ENCODE assay signal across 23 cellular contexts in the genomic region with DNA sequence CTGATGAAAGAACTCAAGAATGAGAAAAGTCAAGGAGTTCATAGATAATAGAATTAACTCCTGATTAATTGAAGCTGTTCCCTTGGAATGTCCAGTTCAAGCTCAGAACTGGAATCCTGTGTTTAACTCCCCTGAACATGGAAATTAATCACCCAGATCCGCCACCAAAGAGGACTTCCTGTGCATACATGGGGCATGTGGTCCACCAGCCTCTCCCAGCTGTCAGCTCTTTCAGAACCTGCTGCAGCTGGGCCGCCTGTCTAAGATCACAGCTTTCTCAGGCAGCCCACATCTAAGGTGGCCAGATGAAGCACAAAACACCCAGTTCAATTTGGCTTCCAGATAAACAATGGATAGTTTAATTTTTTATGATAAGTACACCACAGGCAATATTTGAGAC.
"Had no signal": no experiment of that assay in that cellular context is flagged by ENCODE, and none has a peak within 500 bp of the region (broad histone marks: within the 10 kb centered on the region; RNA-seq: fewer than 3 reads in every experiment).

No MANE protein-coding gene starts in this region.

- H3K27me3 Mint-ChIP-seq: activated CD4-positive, alpha-beta T cell treated with anti-CD3 and anti-CD28 coated beads, Interleukin-2, amount 10 ng/mL, durations not matched to agents 24 days and 14 days; activated CD8-positive, alpha-beta T cell treated with anti-CD3 and anti-CD28 coated beads for 36 hours; activated naive CD4-positive, alpha-beta T cell treated with anti-CD3 and anti-CD28 coated beads, Interleukin-2, amount 10 ng/mL, durations not matched to agents 7 days and 5 days; activated naive CD8-positive, alpha-beta T cell treated with anti-CD3 and anti-CD28 coated beads, Interleukin-2, amount 50 U/mL, for 24 hours; T-helper 17 cell had no signal

- H3K27ac Mint-ChIP-seq: activated CD4-positive, alpha-beta T cell treated with anti-CD3 and anti-CD28 coated beads, Interleukin-2, amount 10 ng/mL, durations not matched to agents 24 days and 14 days; activated CD8-positive, alpha-beta memory T cell treated with anti-CD3 and anti-CD28 coated beads, Interleukin-2, amount 10 ng/mL, durations not matched to agents 7 days and 5 days; activated CD8-positive, alpha-beta T cell treated with anti-CD3 and anti-CD28 coated beads for 36 hours; activated naive CD4-positive, alpha-beta T cell treated with anti-CD3 and anti-CD28 coated beads, Interleukin-2, amount 10 ng/mL, durations not matched to agents 7 days and 5 days; activated naive CD8-positive, alpha-beta T cell treated with anti-CD3 and anti-CD28 coated beads, Interleukin-2, amount 50 U/mL, for 24 hours; naive thymus-derived CD4-positive, alpha-beta T cell; T-helper 17 cell had no signal

- H3K36me3 ChIP-seq: heart right ventricle, spleen, upper lobe of left lung had no signal

- DNase-seq: activated CD4-positive, alpha-beta T cell treated with anti-CD3 and anti-CD28 coated beads, Interleukin-2, amount 10 ng/mL, durations not matched to agents 24 days and 14 days; activated CD8-positive, alpha-beta memory T cell treated with anti-CD3 and anti-CD28 coated beads, Interleukin-2, amount 10 ng/mL, durations not matched to agents 7 days and 5 days; activated CD8-positive, alpha-beta T cell treated with anti-CD3 and anti-CD28 coated beads for 36 hours; activated effector memory CD4-positive, alpha-beta T cell treated with anti-CD3 and anti-CD28 coated beads, Interleukin-2, amount 50 U/mL, for 16 hours; activated naive CD4-positive, alpha-beta T cell treated with anti-CD3 and anti-CD28 coated beads, Interleukin-2, amount 10 ng/mL, durations not matched to agents 7 days and 5 days; activated naive CD8-positive, alpha-beta T cell treated with anti-CD3 and anti-CD28 coated beads, Interleukin-2, amount 50 U/mL, for 24 hours; activated T-cell treated with anti-CD3 and anti-CD28 coated beads for 4 hours; cerebellar nuclear complex; foreskin fibroblast; heart right ventricle; islet precursor cell; left cardiac atrium; mesendoderm; naive thymus-derived CD4-positive, alpha-beta T cell; occipital lobe; spleen; stimulated activated CD4-positive, alpha-beta T cell treated with anti-CD3 and anti-CD28 coated beads, Interleukin-4, amount 100 ng/mL, for 24 hours; stimulated activated naive CD4-positive, alpha-beta T cell treated with Interleukin-2 at 50 U/mL for 16 hours; T-helper 17 cell; upper lobe of left lung had no signal

- H3K4me1 ChIP-seq: upper lobe of left lung had no signal

- H3K4me1 Mint-ChIP-seq: activated CD8-positive, alpha-beta memory T cell treated with anti-CD3 and anti-CD28 coated beads, Interleukin-2, amount 10 ng/mL, durations not matched to agents 7 days and 5 days; activated naive CD4-positive, alpha-beta T cell treated with anti-CD3 and anti-CD28 coated beads, Interleukin-2, amount 10 ng/mL, durations not matched to agents 7 days and 5 days; activated naive CD8-positive, alpha-beta T cell treated with anti-CD3 and anti-CD28 coated beads, Interleukin-2, amount 50 U/mL, for 24 hours had no signal

- H3K4me3 ChIP-seq: coronary artery, heart right ventricle, mucosa of descending colon, spleen, upper lobe of left lung had no signal

- H3K27ac ChIP-seq: coronary artery, heart right ventricle, upper lobe of left lung had no signal

- H3K36me3 Mint-ChIP-seq: activated naive CD4-positive, alpha-beta T cell treated with anti-CD3 and anti-CD28 coated beads, Interleukin-2, amount 10 ng/mL, durations not matched to agents 7 days and 5 days had no signal

- H3K27me3 ChIP-seq: heart right ventricle, spleen, upper lobe of left lung had no signal

- ATAC-seq: activated CD8-positive, alpha-beta memory T cell treated with anti-CD3 and anti-CD28 coated beads, Interleukin-2, amount 10 ng/mL, durations not matched to agents 7 days and 5 days; activated CD8-positive, alpha-beta T cell treated with anti-CD3 and anti-CD28 coated beads for 36 hours; activated naive CD8-positive, alpha-beta T cell treated with anti-CD3 and anti-CD28 coated beads, Interleukin-2, amount 50 U/mL, for 24 hours; mucosa of descending colon; naive thymus-derived CD4-positive, alpha-beta T cell; T-helper 17 cell had no signal

- H3K4me3 Mint-ChIP-seq: activated CD4-positive, alpha-beta T cell treated with anti-CD3 and anti-CD28 coated beads, Interleukin-2, amount 10 ng/mL, durations not matched to agents 24 days and 14 days; activated CD8-positive, alpha-beta memory T cell treated with anti-CD3 and anti-CD28 coated beads, Interleukin-2, amount 10 ng/mL, durations not matched to agents 7 days and 5 days; activated CD8-positive, alpha-beta T cell treated with anti-CD3 and anti-CD28 coated beads for 36 hours; activated naive CD4-positive, alpha-beta T cell treated with anti-CD3 and anti-CD28 coated beads, Interleukin-2, amount 10 ng/mL, durations not matched to agents 7 days and 5 days; activated naive CD8-positive, alpha-beta T cell treated with anti-CD3 and anti-CD28 coated beads, Interleukin-2, amount 50 U/mL, for 24 hours; naive thymus-derived CD4-positive, alpha-beta T cell; neural crest cell; T-helper 17 cell had no signal

- H3K9me3 ChIP-seq: mucosa of descending colon, upper lobe of left lung had no signal
